9 cellular contexts compared by ENCODE assay signal in genomic region chr3:75641107-75641517, GRCh38. TPM values are rescaled to one million over a fixed set of nuclear protein-coding genes. Genes with fewer than 3 reads are reported as not detected.
DNase-seq lines count a peak whose midpoint lies in the region; ATAC-seq and TF ChIP-seq lines count a peak whose summit lies in the region.
"Not testable (repeated sequence)": the region's sequence is repeated elsewhere in the genome, so short reads cannot be mapped to it uniquely, and the experiment has no call there.
"Had no signal": no experiment of that assay in that cellular context is flagged by ENCODE, and none has a peak within 500 bp of the region (broad histone marks: within the 10 kb centered on the region; RNA-seq: fewer than 3 reads in every experiment).

No MANE protein-coding gene starts in this region.

- not testable (repeated sequence) for H3K9me3 Mint-ChIP-seq in CD14-positive monocyte; activated CD8-positive, alpha-beta T cell treated with anti-CD3 and anti-CD28 coated beads, Interleukin-2, amount 10 ng/mL, durations not matched to agents 7 days and 5 days (ENCODE audit: insufficient read depth)

- not testable (repeated sequence) for ATAC-seq in activated CD8-positive, alpha-beta T cell treated with anti-CD3 and anti-CD28 coated beads, Interleukin-2, amount 10 ng/mL, durations not matched to agents 7 days and 5 days; Right ventricle myocardium inferior

- peak overlapping the region; percentile 54 to 91 (median 76) for H3K4me3 ChIP-seq in subcutaneous abdominal adipose tissue (ENCODE audit: low read depth in 1 of 5, low read length in 5 of 5)

- peak overlapping the region in 1 of 5 donors; percentile 69 for H3K9ac ChIP-seq in subcutaneous abdominal adipose tissue (ENCODE audit: low read length in 5 of 5)

- peaks cover 0 to 15% (median 9%) of the 10 kb centered on the region in 5 donors for H3K4me1 ChIP-seq in subcutaneous abdominal adipose tissue (ENCODE audit: control insufficient read depth in 5 of 5, insufficient read depth in 5 of 5, low read length in 5 of 5)

- H3K27me3 Mint-ChIP-seq in CD14-positive monocyte (ENCODE audit: low read depth in 3 of 3) = peaks cover 0 to 11% (median 5%) of the 10 kb centered on the region in 3 donors
- not testable (repeated sequence) for H3K27me3 Mint-ChIP-seq in activated CD8-positive, alpha-beta T cell treated with anti-CD3 and anti-CD28 coated beads, Interleukin-2, amount 10 ng/mL, durations not matched to agents 7 days and 5 days (ENCODE audit: low read depth)

- peak overlapping the region in 2 of 7 donors; percentile 33 to 54 for H3K27ac Mint-ChIP-seq in CD14-positive monocyte
- peak overlapping the region; percentile 61 for H3K27ac Mint-ChIP-seq in activated CD8-positive, alpha-beta T cell treated with anti-CD3 and anti-CD28 coated beads, Interleukin-2, amount 10 ng/mL, durations not matched to agents 7 days and 5 days

- not testable (repeated sequence) for H3K36me3 Mint-ChIP-seq in CD14-positive monocyte; activated CD8-positive, alpha-beta T cell treated with anti-CD3 and anti-CD28 coated beads, Interleukin-2, amount 10 ng/mL, durations not matched to agents 7 days and 5 days (ENCODE audit: low read depth)

- DNase-seq in CD14-positive monocyte (ENCODE audit: low spot score) = not testable (repeated sequence)
- DNase-seq in HS-5 (ENCODE audit: low read depth) (peak; percentile 35), cerebellar cortex (ENCODE audit: low spot score) (peak; percentile 93), Right ventricle myocardium inferior (ENCODE audit: missing footprints) (peak; percentile 91), lung microvascular endothelial cell (ENCODE audit: low read depth in 2 of 2) (peak; percentile 69 to 75), putamen (ENCODE audit: low spot score) (peak; percentile 95)
- DNase-seq in activated CD8-positive, alpha-beta T cell treated with anti-CD3 and anti-CD28 coated beads, Interleukin-2, amount 10 ng/mL, durations not matched to agents 7 days and 5 days = peak; percentile 56

- not testable (repeated sequence) for TF ChIP-seq CTCF in CD14-positive monocyte (IDR thresholded peaks at IDR 0.05)

- POLR2A ChIA-PET in activated CD8-positive, alpha-beta T cell treated with anti-CD3 and anti-CD28 coated beads, Interleukin-2, amount 10 ng/mL, durations not matched to agents 7 days and 5 days (lab: Charles Lee) = not testable (repeated sequence)

- peaks cover 16% of the 10 kb centered on the region for H3K4me1 Mint-ChIP-seq in CD14-positive monocyte
- not testable (repeated sequence) for H3K4me1 Mint-ChIP-seq in activated CD8-positive, alpha-beta T cell treated with anti-CD3 and anti-CD28 coated beads, Interleukin-2, amount 10 ng/mL, durations not matched to agents 7 days and 5 days (ENCODE audit: low read depth)

- intact Hi-C loops in CD14-positive monocyte (cut with micrococcal nuclease) = not testable (repeated sequence)
- intact Hi-C loops in Right ventricle myocardium inferior (cut with DNase I) = loop anchor here (5.0 kb wide), 1 partner anchor 349 kb away; no protein-coding TSS in a partner anchor

- H3K9me3 ChIP-seq in subcutaneous abdominal adipose tissue (ENCODE audit: control insufficient read depth in 5 of 5, low read length in 5 of 5) = not testable (repeated sequence)

- H3K27me3 ChIP-seq in subcutaneous abdominal adipose tissue (ENCODE audit: control insufficient read depth in 5 of 5, insufficient read depth in 4 of 5, low read length in 5 of 5) = not testable (repeated sequence)

- CTCF ChIA-PET in activated CD8-positive, alpha-beta T cell treated with anti-CD3 and anti-CD28 coated beads, Interleukin-2, amount 10 ng/mL, durations not matched to agents 7 days and 5 days (lab: Charles Lee) = not testable (repeated sequence)

- H3K36me3 ChIP-seq in subcutaneous abdominal adipose tissue (ENCODE audit: control insufficient read depth in 5 of 5, insufficient read depth in 5 of 5, low read length in 5 of 5) = not testable (repeated sequence)

- H3K27ac ChIP-seq in subcutaneous abdominal adipose tissue (ENCODE audit: low read depth, low read length) = not testable (repeated sequence)

- peak overlapping the region; percentile 85 to 90 for H3K4me3 Mint-ChIP-seq in CD14-positive monocyte
- H3K4me3 Mint-ChIP-seq in activated CD8-positive, alpha-beta T cell treated with anti-CD3 and anti-CD28 coated beads, Interleukin-2, amount 10 ng/mL, durations not matched to agents 7 days and 5 days = peak overlapping the region; percentile 74

RNA-seq across cellular contexts. Expression of gene FRG2C, which starts 23.0 kb away (rescaled TPM):
- polyA plus RNA-seq in CD14-positive monocyte = not detected
- total RNA-seq in activated CD8-positive, alpha-beta T cell treated with anti-CD3 and anti-CD28 coated beads, Interleukin-2, amount 10 ng/mL, durations not matched to agents 7 days and 5 days = not detected
- total RNA-seq in Right ventricle myocardium inferior = not detected
- total RNA-seq in lung microvascular endothelial cell = not detected in 2 replicates
- total RNA-seq: PC-9 had no signal
